ENCODE assay signal across 8 cellular contexts in the genomic region with DNA sequence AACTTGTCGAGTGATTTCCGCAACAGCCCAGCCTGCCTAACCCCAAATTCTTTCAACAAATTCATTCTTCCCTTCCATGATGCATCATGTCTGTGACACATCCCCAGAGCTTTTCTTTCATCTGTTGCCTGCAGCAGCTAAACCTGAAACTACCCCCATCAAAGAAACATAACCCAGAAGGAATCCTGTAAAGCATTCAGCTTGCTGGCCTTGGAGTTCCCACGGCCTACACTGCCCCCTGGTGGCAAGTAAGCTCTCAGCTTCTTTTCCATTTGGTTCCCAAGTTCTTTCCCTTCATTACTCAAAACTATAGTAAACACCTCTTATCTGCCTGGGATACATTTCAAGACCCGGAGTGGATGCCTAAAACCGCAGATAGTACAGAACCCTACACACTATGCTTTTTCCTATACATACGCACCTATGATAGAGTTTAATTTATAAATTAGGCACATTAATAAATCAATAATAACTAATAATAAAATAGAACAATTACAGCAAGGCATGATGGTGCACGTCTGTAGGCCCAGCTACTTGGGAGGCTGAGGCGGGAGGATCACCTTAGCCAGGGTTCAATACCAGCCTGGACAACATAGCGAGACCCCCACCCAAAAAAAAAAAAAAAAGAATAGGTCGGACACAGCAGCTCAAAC. TPM values are rescaled to one million over a fixed set of nuclear protein-coding genes. Genes with fewer than 3 reads are reported as not detected.
DNase-seq lines count a peak whose midpoint lies in the region; ATAC-seq, FAIRE-seq and TF ChIP-seq lines count a peak whose summit lies in the region.

No MANE protein-coding gene starts in this region.

- H3K27ac ChIP-seq in HepG2 (ENCODE audit: extremely low read length, insufficient read depth, low read length): no peak overlapping the region

- intact Hi-C loops in HepG2 (cut with micrococcal nuclease; ENCODE audit: unreplicated experiment): loop anchor here (1.0 to 10.0 kb wide), 3 partner anchors 72 to 86 kb away; a partner anchor contains a TSS

- ATAC-seq in HepG2 (peak; percentile 56), HG02623 (IDR thresholded peaks at IDR 0.05; ENCODE audit: unreplicated experiment) (no peak)

- POLR2A ChIA-PET in HepG2 (lab: Yijun Ruan, JAX): interaction anchor here (0.6 to 2.0 kb wide), 4 partner anchors 9 to 72 kb away, joined by 3 to 19 read pairs (median 5); a partner anchor contains a TSS

- H3K4me1 ChIP-seq in HepG2 (ENCODE audit: insufficient read depth, low read length): peaks cover 3% of the 10 kb centered on the region

- no peak overlapping the region for H3K9ac ChIP-seq in HepG2 (ENCODE audit: insufficient read depth, low read depth, low read length)

- TF ChIP-seq RAD21 in HepG2 (CRISPR knock-in tag; IDR thresholded peaks at IDR 0.05): peak; percentile 89

- H3K4me3 ChIP-seq in choroid plexus epithelial cell (ENCODE audit: low read depth, low read length): no peak overlapping the region
- no peak overlapping the region for H3K4me3 ChIP-seq in HepG2 (replicated peaks in 1 of 3; ENCODE audit: insufficient read depth in 1 of 3, low read depth in 2 of 3, low read length in 3 of 3)

- TF ChIP-seq EP300 in HepG2 (IDR thresholded peaks at IDR 0.05; ENCODE audit: low read depth in 2 of 2, low read length in 2 of 2): no peak
- TF ChIP-seq EP300 in HepG2 (CRISPR knock-in tag; IDR thresholded peaks at IDR 0.05; ENCODE audit: borderline replicate concordance): no peak

- H3K27me3 ChIP-seq in HepG2 (ENCODE audit: control insufficient read depth in 1 of 2, insufficient read depth in 2 of 2, low read length in 2 of 2): no peaks in the 10 kb centered on the region

- in situ Hi-C loops in HepG2 (cut with HindIII; ENCODE audit: extremely low pct_ligation_motif_present, low pct_unique_long_range_greater_than_20kb): loop anchor here (5.0 kb wide), 1 partner anchor 72 kb away; no protein-coding TSS in a partner anchor

- 65% methylated on average over 10 of the region's 10 CpGs for WGBS in HepG2 (ENCODE audit: low lambda C conversion rate)

- BruUV-seq in HepG2 (replicated peaks; lab: Mats Ljungman, UMichigan): no TSS peak

- CTCF ChIA-PET in HepG2 (lab: Yijun Ruan, JAX; ENCODE audit: low intra/inter-chr PET ratio, low total read pairs): interaction anchor here (2.5 to 5.1 kb wide), 2 partner anchors 73 to 86 kb away, joined by 18 to 109 read pairs; no protein-coding TSS in a partner anchor

- FAIRE-seq in HepG2 (lab: Jason Lieb, UNC): peak; percentile 71

- H4K20me1 ChIP-seq in HepG2 (ENCODE audit: insufficient read depth, low read length): no peaks in the 10 kb centered on the region

- no peak overlapping the region for H3K4me2 ChIP-seq in HepG2 (ENCODE audit: low read depth, low read length)

- peak; percentile 94 for TF ChIP-seq CTCF in choroid plexus epithelial cell (conservative IDR thresholded peaks at IDR 0.05; ENCODE audit: low read depth, low read length)
- TF ChIP-seq CTCF in HepG2 (CRISPR knock-in tag; IDR thresholded peaks at IDR 0.05): peak; percentile 90

- no peak overlapping the region for H2AFZ ChIP-seq in HepG2 (ENCODE audit: low read length)

- TF ChIP-seq POLR2A in HepG2 (IDR thresholded peaks at IDR 0.05; ENCODE audit: insufficient read depth in 1 of 2, low read depth in 2 of 2, low read length in 2 of 2): no peak

- no peaks in the 10 kb centered on the region for H3K36me3 ChIP-seq in HepG2 (replicated peaks in 1 of 2; ENCODE audit: control insufficient read depth in 1 of 2, insufficient read depth in 2 of 2, low read length in 2 of 2)

- no peaks in the 10 kb centered on the region for H3K9me3 ChIP-seq in HepG2 (ENCODE audit: low read length)

- no peaks in the 10 kb centered on the region for H3K79me2 ChIP-seq in HepG2 (ENCODE audit: insufficient read depth, low read length)

- DNase-seq in AG20443 (ENCODE audit: low spot score) (peak; percentile 85), HCEC 1CT (peak; percentile 86), NCI-H510A (lab: John Stamatoyannopoulos, UW) (peak; percentile 18), choroid plexus epithelial cell (ENCODE audit: low read depth) (peak; percentile 96), HepG2 (ENCODE audit: low spot score) (peak; percentile 72)
- peak; percentile 81 to 84 for DNase-seq in activated CD4-positive, alpha-beta T cell treated with anti-CD3 and anti-CD28 coated beads for 4 hours
- peak; percentile 76 to 80 for DNase-seq in stimulated activated CD4-positive, alpha-beta T cell treated with anti-CD3 and anti-CD28 coated beads, Interleukin-4, amount 100 ng/mL, for 48 hours (ENCODE audit: low read depth in 2 of 2)

RNA-seq across cellular contexts. Expression of a gene that starts 7.4 kb away (rescaled TPM):
- total RNA-seq in HepG2 (2016; rRNA removed; fragmentation: Illumina TruSeq; extraction: Trizol): 25.9 and 32.5 TPM in 2 replicates
- 17.2 and 20.2 TPM in 2 replicates for total RNA-seq in HepG2 (2016; cell fraction: cytosol; rRNA removed; fragmentation: Illumina TruSeq; extraction: Trizol; ENCODE audit: low read depth)
- 27.1 and 33.1 TPM in 2 replicates for total RNA-seq in HepG2 (2016; cell fraction: insoluble cytoplasmic fraction; rRNA removed; fragmentation: Illumina TruSeq; extraction: Trizol)
- 23.3 and 25.9 TPM in 2 replicates for total RNA-seq in HepG2 (2016; cell fraction: membrane; rRNA removed; fragmentation: Illumina TruSeq; extraction: Trizol)
- 19.2 and 21.3 TPM in 2 replicates for total RNA-seq in HepG2 (2016; cell fraction: nucleus; rRNA removed; fragmentation: Illumina TruSeq; extraction: Trizol)
- 58.4 and 67.9 TPM in 2 replicates for polyA plus RNA-seq in HepG2 (2011; rRNA removed)
- 53.8 and 78.5 TPM in 2 replicates for polyA plus RNA-seq in HepG2 (2011; cell fraction: cytosol; rRNA removed)
- 67.5 and 68.2 TPM in 2 replicates for polyA plus RNA-seq in HepG2 (2011; cell fraction: nucleus; rRNA removed)
- 22.1 and 28.3 TPM in 2 replicates for polyA plus RNA-seq in HepG2 (2012)
- 21.9 and 22.2 TPM in 2 replicates for polyA plus RNA-seq in HepG2 (2016; cell fraction: cytosol; fragmentation: Illumina TruSeq; extraction: Trizol; ENCODE audit: low read depth)
- 29.8 and 29.9 TPM in 2 replicates for polyA plus RNA-seq in HepG2 (2016; cell fraction: insoluble cytoplasmic fraction; fragmentation: Illumina TruSeq; extraction: Trizol; ENCODE audit: low read depth)
- 24.0 and 25.6 TPM in 2 replicates for polyA plus RNA-seq in HepG2 (2016; cell fraction: membrane; fragmentation: Illumina TruSeq; extraction: Trizol; ENCODE audit: low read depth)
- 27.5 and 29.5 TPM in 2 replicates for polyA plus RNA-seq in HepG2 (2016; cell fraction: nucleus; fragmentation: Illumina TruSeq; extraction: Trizol; ENCODE audit: insufficient read depth, low read depth)
- 60.6 and 68.2 TPM in 2 replicates for polyA minus RNA-seq in HepG2 (2011; rRNA and poly(A)+ RNA removed; ENCODE audit: low replicate concordance)
- 27.7 and 31.3 TPM in 2 replicates for polyA minus RNA-seq in HepG2 (2011; cell fraction: cytosol; rRNA and poly(A)+ RNA removed)
- 15.2 and 19.4 TPM in 2 replicates for polyA minus RNA-seq in HepG2 (2011; cell fraction: nucleus; rRNA and poly(A)+ RNA removed)

RNA-seq across cellular contexts. Expression of a gene that starts 13.4 kb away (rescaled TPM):
- 0.27 TPM in 1 of 2 replicates, not detected in the other for total RNA-seq in HepG2 (2016; rRNA removed; fragmentation: Illumina TruSeq; extraction: Trizol)
- total RNA-seq in HepG2 (2016; cell fraction: cytosol; rRNA removed; fragmentation: Illumina TruSeq; extraction: Trizol; ENCODE audit: low read depth): not detected in 2 replicates
- 0.04 TPM in 1 of 2 replicates, not detected in the other for total RNA-seq in HepG2 (2016; cell fraction: insoluble cytoplasmic fraction; rRNA removed; fragmentation: Illumina TruSeq; extraction: Trizol)
- 0.10 and 0.12 TPM in 2 replicates for total RNA-seq in HepG2 (2016; cell fraction: membrane; rRNA removed; fragmentation: Illumina TruSeq; extraction: Trizol)
- total RNA-seq in HepG2 (2016; cell fraction: nucleus; rRNA removed; fragmentation: Illumina TruSeq; extraction: Trizol): not detected in 2 replicates
- 0.17 TPM in 2 replicates for polyA plus RNA-seq in HepG2 (2011; rRNA removed)
- 0.03 and 0.05 TPM in 2 replicates for polyA plus RNA-seq in HepG2 (2011; cell fraction: cytosol; rRNA removed)
- 0.19 and 0.43 TPM in 2 replicates for polyA plus RNA-seq in HepG2 (2011; cell fraction: nucleus; rRNA removed)
- 0.30 and 0.32 TPM in 2 replicates for polyA plus RNA-seq in HepG2 (2012)
- polyA plus RNA-seq in HepG2 (2016; cell fraction: cytosol; fragmentation: Illumina TruSeq; extraction: Trizol; ENCODE audit: low read depth): 0.27 and 0.37 TPM in 2 replicates
- 0.32 and 0.36 TPM in 2 replicates for polyA plus RNA-seq in HepG2 (2016; cell fraction: insoluble cytoplasmic fraction; fragmentation: Illumina TruSeq; extraction: Trizol; ENCODE audit: low read depth)
- 0.44 and 0.72 TPM in 2 replicates for polyA plus RNA-seq in HepG2 (2016; cell fraction: membrane; fragmentation: Illumina TruSeq; extraction: Trizol; ENCODE audit: low read depth)
- polyA plus RNA-seq in HepG2 (2016; cell fraction: nucleus; fragmentation: Illumina TruSeq; extraction: Trizol; ENCODE audit: insufficient read depth, low read depth): 0.77 TPM in 1 of 2 replicates, not detected in the other
- 0.23 and 0.32 TPM in 2 replicates for polyA minus RNA-seq in HepG2 (2011; rRNA and poly(A)+ RNA removed; ENCODE audit: low replicate concordance)
- 0.26 TPM in 1 of 2 replicates, not detected in the other for polyA minus RNA-seq in HepG2 (2011; cell fraction: cytosol; rRNA and poly(A)+ RNA removed)
- 0.52 TPM in 1 of 2 replicates, not detected in the other for polyA minus RNA-seq in HepG2 (2011; cell fraction: nucleus; rRNA and poly(A)+ RNA removed)

RNA-seq across cellular contexts. Expression of a gene that starts 15.0 kb away (rescaled TPM):
- 9.0 and 14.5 TPM in 2 replicates for total RNA-seq in HepG2 (2016; rRNA removed; fragmentation: Illumina TruSeq; extraction: Trizol)
- total RNA-seq in HepG2 (2016; cell fraction: cytosol; rRNA removed; fragmentation: Illumina TruSeq; extraction: Trizol; ENCODE audit: low read depth): 2.3 and 3.9 TPM in 2 replicates
- total RNA-seq in HepG2 (2016; cell fraction: insoluble cytoplasmic fraction; rRNA removed; fragmentation: Illumina TruSeq; extraction: Trizol): 7.0 and 14.8 TPM in 2 replicates
- total RNA-seq in HepG2 (2016; cell fraction: membrane; rRNA removed; fragmentation: Illumina TruSeq; extraction: Trizol): 4.8 and 4.9 TPM in 2 replicates
- total RNA-seq in HepG2 (2016; cell fraction: nucleus; rRNA removed; fragmentation: Illumina TruSeq; extraction: Trizol): 14.9 and 15.3 TPM in 2 replicates
- 11.3 and 14.2 TPM in 2 replicates for polyA plus RNA-seq in HepG2 (2011; rRNA removed)
- 7.0 and 9.5 TPM in 2 replicates for polyA plus RNA-seq in HepG2 (2011; cell fraction: cytosol; rRNA removed)
- polyA plus RNA-seq in HepG2 (2011; cell fraction: nucleus; rRNA removed): 48.5 and 59.0 TPM in 2 replicates
- 9.8 and 10.4 TPM in 2 replicates for polyA plus RNA-seq in HepG2 (2012)
- 2.9 and 3.2 TPM in 2 replicates for polyA plus RNA-seq in HepG2 (2016; cell fraction: cytosol; fragmentation: Illumina TruSeq; extraction: Trizol; ENCODE audit: low read depth)
- polyA plus RNA-seq in HepG2 (2016; cell fraction: insoluble cytoplasmic fraction; fragmentation: Illumina TruSeq; extraction: Trizol; ENCODE audit: low read depth): 10.2 and 10.8 TPM in 2 replicates
- 3.5 and 4.6 TPM in 2 replicates for polyA plus RNA-seq in HepG2 (2016; cell fraction: membrane; fragmentation: Illumina TruSeq; extraction: Trizol; ENCODE audit: low read depth)
- polyA plus RNA-seq in HepG2 (2016; cell fraction: nucleus; fragmentation: Illumina TruSeq; extraction: Trizol; ENCODE audit: insufficient read depth, low read depth): 27.3 and 35.6 TPM in 2 replicates
- polyA minus RNA-seq in HepG2 (2011; rRNA and poly(A)+ RNA removed; ENCODE audit: low replicate concordance): 4.6 and 12.1 TPM in 2 replicates
- 8.2 and 9.8 TPM in 2 replicates for polyA minus RNA-seq in HepG2 (2011; cell fraction: cytosol; rRNA and poly(A)+ RNA removed)
- 19.8 and 21.6 TPM in 2 replicates for polyA minus RNA-seq in HepG2 (2011; cell fraction: nucleus; rRNA and poly(A)+ RNA removed)

RNA-seq across cellular contexts. Expression of a gene that starts 54.2 kb away (rescaled TPM):
- 0.15 and 0.51 TPM in 2 replicates for total RNA-seq in HepG2 (2016; rRNA removed; fragmentation: Illumina TruSeq; extraction: Trizol)
- total RNA-seq in HepG2 (2016; cell fraction: cytosol; rRNA removed; fragmentation: Illumina TruSeq; extraction: Trizol; ENCODE audit: low read depth): 0.20 TPM in 1 of 2 replicates, not detected in the other
- total RNA-seq in HepG2 (2016; cell fraction: insoluble cytoplasmic fraction; rRNA removed; fragmentation: Illumina TruSeq; extraction: Trizol): 0.24 and 0.35 TPM in 2 replicates
- 0.25 and 0.38 TPM in 2 replicates for total RNA-seq in HepG2 (2016; cell fraction: membrane; rRNA removed; fragmentation: Illumina TruSeq; extraction: Trizol)
- total RNA-seq in HepG2 (2016; cell fraction: nucleus; rRNA removed; fragmentation: Illumina TruSeq; extraction: Trizol): 0.28 and 1.0 TPM in 2 replicates
- 1.5 and 2.6 TPM in 2 replicates for polyA plus RNA-seq in HepG2 (2011; rRNA removed)
- polyA plus RNA-seq in HepG2 (2011; cell fraction: cytosol; rRNA removed): 1.6 and 2.4 TPM in 2 replicates
- 2.4 and 2.8 TPM in 2 replicates for polyA plus RNA-seq in HepG2 (2011; cell fraction: nucleus; rRNA removed)
- polyA plus RNA-seq in HepG2 (2012): 1.6 and 1.9 TPM in 2 replicates
- 0.33 and 0.83 TPM in 2 replicates for polyA plus RNA-seq in HepG2 (2016; cell fraction: cytosol; fragmentation: Illumina TruSeq; extraction: Trizol; ENCODE audit: low read depth)
- 0.90 and 1.0 TPM in 2 replicates for polyA plus RNA-seq in HepG2 (2016; cell fraction: insoluble cytoplasmic fraction; fragmentation: Illumina TruSeq; extraction: Trizol; ENCODE audit: low read depth)
- polyA plus RNA-seq in HepG2 (2016; cell fraction: membrane; fragmentation: Illumina TruSeq; extraction: Trizol; ENCODE audit: low read depth): 0.80 and 1.0 TPM in 2 replicates
- polyA plus RNA-seq in HepG2 (2016; cell fraction: nucleus; fragmentation: Illumina TruSeq; extraction: Trizol; ENCODE audit: insufficient read depth, low read depth): 1.1 and 1.2 TPM in 2 replicates
- polyA minus RNA-seq in HepG2 (2011; rRNA and poly(A)+ RNA removed; ENCODE audit: low replicate concordance): 2.5 and 11.3 TPM in 2 replicates
- 0.69 and 0.70 TPM in 2 replicates for polyA minus RNA-seq in HepG2 (2011; cell fraction: cytosol; rRNA and poly(A)+ RNA removed)
- polyA minus RNA-seq in HepG2 (2011; cell fraction: nucleus; rRNA and poly(A)+ RNA removed): 0.77 and 0.99 TPM in 2 replicates

RNA-seq across cellular contexts. Expression of a gene that starts 55.8 kb away (rescaled TPM):
- 21.8 and 26.3 TPM in 2 replicates for total RNA-seq in HepG2 (2016; rRNA removed; fragmentation: Illumina TruSeq; extraction: Trizol)
- 6.7 and 8.5 TPM in 2 replicates for total RNA-seq in HepG2 (2016; cell fraction: cytosol; rRNA removed; fragmentation: Illumina TruSeq; extraction: Trizol; ENCODE audit: low read depth)
- total RNA-seq in HepG2 (2016; cell fraction: insoluble cytoplasmic fraction; rRNA removed; fragmentation: Illumina TruSeq; extraction: Trizol): 20.1 and 27.3 TPM in 2 replicates
- 10.4 and 12.8 TPM in 2 replicates for total RNA-seq in HepG2 (2016; cell fraction: membrane; rRNA removed; fragmentation: Illumina TruSeq; extraction: Trizol)
- 15.2 and 17.3 TPM in 2 replicates for total RNA-seq in HepG2 (2016; cell fraction: nucleus; rRNA removed; fragmentation: Illumina TruSeq; extraction: Trizol)
- polyA plus RNA-seq in HepG2 (2011; rRNA removed): 24.7 and 28.7 TPM in 2 replicates
- 21.1 and 30.4 TPM in 2 replicates for polyA plus RNA-seq in HepG2 (2011; cell fraction: cytosol; rRNA removed)
- 17.0 and 19.0 TPM in 2 replicates for polyA plus RNA-seq in HepG2 (2011; cell fraction: nucleus; rRNA removed)
- polyA plus RNA-seq in HepG2 (2012): 22.3 and 28.4 TPM in 2 replicates
- 7.4 and 7.7 TPM in 2 replicates for polyA plus RNA-seq in HepG2 (2016; cell fraction: cytosol; fragmentation: Illumina TruSeq; extraction: Trizol; ENCODE audit: low read depth)
- polyA plus RNA-seq in HepG2 (2016; cell fraction: insoluble cytoplasmic fraction; fragmentation: Illumina TruSeq; extraction: Trizol; ENCODE audit: low read depth): 25.4 and 33.4 TPM in 2 replicates
- polyA plus RNA-seq in HepG2 (2016; cell fraction: membrane; fragmentation: Illumina TruSeq; extraction: Trizol; ENCODE audit: low read depth): 10.3 and 12.0 TPM in 2 replicates
- polyA plus RNA-seq in HepG2 (2016; cell fraction: nucleus; fragmentation: Illumina TruSeq; extraction: Trizol; ENCODE audit: insufficient read depth, low read depth): 29.4 and 29.9 TPM in 2 replicates
- 30.5 and 32.9 TPM in 2 replicates for polyA minus RNA-seq in HepG2 (2011; rRNA and poly(A)+ RNA removed; ENCODE audit: low replicate concordance)
- 16.2 and 18.3 TPM in 2 replicates for polyA minus RNA-seq in HepG2 (2011; cell fraction: cytosol; rRNA and poly(A)+ RNA removed)
- polyA minus RNA-seq in HepG2 (2011; cell fraction: nucleus; rRNA and poly(A)+ RNA removed): 12.6 and 14.9 TPM in 2 replicates

Comparison
In these comparisons a context has a peak if more than half of its experiments do, and no peak if none do; other contexts are left out.
1. DNase-seq: peak in every context shown above with its lines; median percentile 96 in choroid plexus epithelial cell; 86 in HCEC 1CT; 85 in AG20443; 82 in activated CD4-positive, alpha-beta T cell treated with anti-CD3 and anti-CD28 coated beads for 4 hours; 78 in stimulated activated CD4-positive, alpha-beta T cell treated with anti-CD3 and anti-CD28 coated beads, Interleukin-4, amount 100 ng/mL, for 48 hours; 72 in HepG2; 18 in NCI-H510A.